Comparison of ENCODE assay signal across 6 cellular contexts in genomic region chr22:23451443-23452230, GRCh38.
DNase-seq lines count a peak whose midpoint lies in the region; ATAC-seq and TF ChIP-seq lines count a peak whose summit lies in the region.
"Not testable (repeated sequence)": the region's sequence is repeated elsewhere in the genome, so short reads cannot be mapped to it uniquely, and the experiment has no call there.

No MANE protein-coding gene starts in this region.

- not testable (repeated sequence) for H3K36me3 ChIP-seq in CD8-positive, alpha-beta T cell (ENCODE audit: insufficient read depth, low read length)

- H3K4me1 Mint-ChIP-seq in CD8-positive, alpha-beta T cell (ENCODE audit: low read depth); activated CD4-positive, alpha-beta T cell treated with anti-CD3 and anti-CD28 coated beads for 36 hours; activated naive CD4-positive, alpha-beta T cell treated with anti-CD3 and anti-CD28 coated beads for 36 hours (ENCODE audit: low read depth); naive thymus-derived CD8-positive, alpha-beta T cell: not testable (repeated sequence)
- peaks cover 35% of the 10 kb centered on the region for H3K4me1 Mint-ChIP-seq in progenitor cell of endocrine pancreas (ENCODE audit: low read depth)

- H3K4me3 Mint-ChIP-seq in CD8-positive, alpha-beta T cell; activated CD4-positive, alpha-beta T cell treated with anti-CD3 and anti-CD28 coated beads for 36 hours; activated naive CD4-positive, alpha-beta T cell treated with anti-CD3 and anti-CD28 coated beads for 36 hours; naive thymus-derived CD8-positive, alpha-beta T cell; progenitor cell of endocrine pancreas (ENCODE audit: low read depth): not testable (repeated sequence)

- CTCF ChIA-PET in CD8-positive, alpha-beta T cell (lab: Charles Lee); activated CD4-positive, alpha-beta T cell treated with anti-CD3 and anti-CD28 coated beads for 36 hours (lab: Charles Lee); activated naive CD4-positive, alpha-beta T cell treated with anti-CD3 and anti-CD28 coated beads for 36 hours (lab: Charles Lee): not testable (repeated sequence)

- not testable (repeated sequence) for H3K27ac ChIP-seq in CD8-positive, alpha-beta T cell (ENCODE audit: low read depth, low read length)

- peak; percentile 44 for ATAC-seq in CD8-positive, alpha-beta T cell
- peak; percentile 83 for ATAC-seq in activated CD4-positive, alpha-beta T cell treated with anti-CD3 and anti-CD28 coated beads for 36 hours
- ATAC-seq in naive thymus-derived CD8-positive, alpha-beta T cell, result peak; percentile 42 to 53

- H3K9me3 ChIP-seq in CD8-positive, alpha-beta T cell (ENCODE audit: low read length), result not testable (repeated sequence)

- POLR2A ChIA-PET in CD8-positive, alpha-beta T cell (lab: Charles Lee); activated CD4-positive, alpha-beta T cell treated with anti-CD3 and anti-CD28 coated beads for 36 hours (lab: Charles Lee); naive thymus-derived CD8-positive, alpha-beta T cell (lab: Charles Lee): not testable (repeated sequence)

- H3K4me1 ChIP-seq in CD8-positive, alpha-beta T cell (ENCODE audit: insufficient read depth, low read length), result not testable (repeated sequence)

- not testable (repeated sequence) for H3K27me3 ChIP-seq in CD8-positive, alpha-beta T cell (ENCODE audit: insufficient read depth, low read length)

- peaks cover 23% of the 10 kb centered on the region for H3K27me3 Mint-ChIP-seq in CD8-positive, alpha-beta T cell (ENCODE audit: low read depth)
- H3K27me3 Mint-ChIP-seq in activated CD4-positive, alpha-beta T cell treated with anti-CD3 and anti-CD28 coated beads for 36 hours, result peaks cover 10% of the 10 kb centered on the region
- peaks cover 13% of the 10 kb centered on the region for H3K27me3 Mint-ChIP-seq in activated naive CD4-positive, alpha-beta T cell treated with anti-CD3 and anti-CD28 coated beads for 36 hours (ENCODE audit: low read depth)
- H3K27me3 Mint-ChIP-seq in naive thymus-derived CD8-positive, alpha-beta T cell, result peaks cover 2 to 26% (median 16%) of the 10 kb centered on the region in 5 donors
- H3K27me3 Mint-ChIP-seq in progenitor cell of endocrine pancreas, result not testable (repeated sequence)

- not testable (repeated sequence) for H3K36me3 Mint-ChIP-seq in CD8-positive, alpha-beta T cell; activated CD4-positive, alpha-beta T cell treated with anti-CD3 and anti-CD28 coated beads for 36 hours (ENCODE audit: low read depth); activated naive CD4-positive, alpha-beta T cell treated with anti-CD3 and anti-CD28 coated beads for 36 hours (ENCODE audit: low read depth); naive thymus-derived CD8-positive, alpha-beta T cell; progenitor cell of endocrine pancreas (ENCODE audit: insufficient read depth)

- H3K4me3 ChIP-seq in CD8-positive, alpha-beta T cell (ENCODE audit: low read depth, low read length), result not testable (repeated sequence)

- H3K9me3 Mint-ChIP-seq in CD8-positive, alpha-beta T cell; activated CD4-positive, alpha-beta T cell treated with anti-CD3 and anti-CD28 coated beads for 36 hours (ENCODE audit: low read depth); activated naive CD4-positive, alpha-beta T cell treated with anti-CD3 and anti-CD28 coated beads for 36 hours; naive thymus-derived CD8-positive, alpha-beta T cell; progenitor cell of endocrine pancreas (ENCODE audit: low read depth): not testable (repeated sequence)

- not testable (repeated sequence) for H3K27ac Mint-ChIP-seq in CD8-positive, alpha-beta T cell; activated CD4-positive, alpha-beta T cell treated with anti-CD3 and anti-CD28 coated beads for 36 hours; activated naive CD4-positive, alpha-beta T cell treated with anti-CD3 and anti-CD28 coated beads for 36 hours; naive thymus-derived CD8-positive, alpha-beta T cell
- peak overlapping the region; percentile 67 for H3K27ac Mint-ChIP-seq in progenitor cell of endocrine pancreas

- TF ChIP-seq CTCF in CD8-positive, alpha-beta T cell (IDR thresholded peaks at IDR 0.05); progenitor cell of endocrine pancreas (IDR thresholded peaks at IDR 0.05; ENCODE audit: unreplicated experiment): not testable (repeated sequence)

- DNase-seq in CD8-positive, alpha-beta T cell; progenitor cell of endocrine pancreas (ENCODE audit: low spot score, unreplicated experiment): not testable (repeated sequence)
- peak; percentile 45 for DNase-seq in activated CD4-positive, alpha-beta T cell treated with anti-CD3 and anti-CD28 coated beads for 36 hours
- DNase-seq in activated naive CD4-positive, alpha-beta T cell treated with anti-CD3 and anti-CD28 coated beads for 36 hours, result peak; percentile 59
- DNase-seq in left kidney (ENCODE audit: low read depth, low spot score), result peak; percentile 55
- peak in 1 of 10 donors; percentile 26 for DNase-seq in naive thymus-derived CD8-positive, alpha-beta T cell

- intact Hi-C loops in CD8-positive, alpha-beta T cell (cut with DNase I, micrococcal nuclease); activated CD4-positive, alpha-beta T cell treated with anti-CD3 and anti-CD28 coated beads for 36 hours (cut with DNase I, micrococcal nuclease); activated naive CD4-positive, alpha-beta T cell treated with anti-CD3 and anti-CD28 coated beads for 36 hours (cut with micrococcal nuclease): not testable (repeated sequence)
